ENCODE assay signal across 18 cellular contexts in genomic region chr9:81628897-81629296, GRCh38.
DNase-seq lines count a peak whose midpoint lies in the region; ATAC-seq and TF ChIP-seq lines count a peak whose summit lies in the region.
"Had no signal": no experiment of that assay in that cellular context is flagged by ENCODE, and none has a peak within 500 bp of the region (broad histone marks: within the 10 kb centered on the region; RNA-seq: fewer than 3 reads in every experiment).

No MANE protein-coding gene starts in this region.

- in situ Hi-C loops in Panc1 (cut with HindIII; ENCODE audit: low pct_unique_long_range_greater_than_20kb, low sequenced_read_pairs), result no loop called here

- H3K27me3 Mint-ChIP-seq in H9 (ENCODE audit: low read depth) (no peaks in the 10 kb centered on the region), neural crest cell (ENCODE audit: low read depth) (peaks cover 5% of the 10 kb centered on the region)
- no peaks in the 10 kb centered on the region for H3K27me3 Mint-ChIP-seq in activated naive CD8-positive, alpha-beta T cell treated with anti-CD3 and anti-CD28 coated beads for 36 hours
- H3K27me3 Mint-ChIP-seq: CD4-positive, alpha-beta T cell had no signal

- H3K9me3 ChIP-seq in H9 (ENCODE audit: control insufficient read depth, low read depth, low read length), result no peaks in the 10 kb centered on the region
- H3K9me3 ChIP-seq in Panc1 (ENCODE audit: control insufficient read depth, insufficient read depth, low read depth, low read length), result no peaks in the 10 kb centered on the region

- no peak overlapping the region for H2BK20ac ChIP-seq in H9 (ENCODE audit: low read depth, low read length, poor library complexity, severe bottlenecking)

- intact Hi-C loops in Panc1 (cut with micrococcal nuclease; ENCODE audit: unreplicated experiment), result no loop called here

- no peak overlapping the region for H3K23ac ChIP-seq in H9 (ENCODE audit: insufficient read length, low read depth, low read length)

- H3K27ac ChIP-seq in H9 (ENCODE audit: insufficient read length, low read depth, low read length), result no peak overlapping the region
- H3K27ac ChIP-seq in Panc1 (ENCODE audit: low read length), result no peak overlapping the region
- H3K27ac ChIP-seq: HL-60 had no signal

- H3K4me3 Mint-ChIP-seq in H9 (no peak overlapping the region), neural crest cell (peak overlapping the region; percentile 18)
- H3K4me3 Mint-ChIP-seq in activated naive CD8-positive, alpha-beta T cell treated with anti-CD3 and anti-CD28 coated beads for 36 hours, result no peak overlapping the region
- H3K4me3 Mint-ChIP-seq: CD4-positive, alpha-beta T cell had no signal

- no peak overlapping the region for H4K5ac ChIP-seq in H9 (ENCODE audit: insufficient read length, low read depth, low read length)

- no peaks in the 10 kb centered on the region; the same call in 1 of the 2 replicates for H3K79me2 ChIP-seq in H9 (ENCODE audit: insufficient read depth, low read length)

- no CpG with 5 or more reads among the region's 5 CpGs for WGBS in H9 (ENCODE audit: extremely low coverage, insufficient read length, low lambda C conversion rate)

- no peak overlapping the region for H4K91ac ChIP-seq in H9 (ENCODE audit: insufficient read length, low read depth, low read length)

- H3K4ac ChIP-seq in H9 (ENCODE audit: low read depth, low read length), result no peak overlapping the region

- H3K4me3 ChIP-seq in Panc1 (ENCODE audit: low read depth in 2 of 2, low read length in 2 of 2), result no peak overlapping the region
- H3K4me3 ChIP-seq: K562 had no signal

- H2AFZ ChIP-seq in H9 (ENCODE audit: low read length), result no peak overlapping the region

- H3K79me1 ChIP-seq in H9 (ENCODE audit: insufficient read depth, low read depth, low read length, poor library complexity, severe bottlenecking), result no peaks in the 10 kb centered on the region

- H3K14ac ChIP-seq in H9 (ENCODE audit: insufficient read depth, low read length), result no peak overlapping the region

- no peak overlapping the region for H3K56ac ChIP-seq in H9 (ENCODE audit: insufficient read length, low read depth, low read length)

- H3K23me2 ChIP-seq in H9 (ENCODE audit: insufficient read length, low read depth, low read length, poor library complexity, severe bottlenecking), result no peaks in the 10 kb centered on the region

- H3K27ac Mint-ChIP-seq in H9, result peak overlapping the region in 2 of 3 experiments; percentile 48 to 80; a peak in 3 of 7 replicates
- H3K27ac Mint-ChIP-seq in neural crest cell (ENCODE audit: unreplicated experiment), result no peak overlapping the region
- no peak overlapping the region for H3K27ac Mint-ChIP-seq in activated naive CD8-positive, alpha-beta T cell treated with anti-CD3 and anti-CD28 coated beads for 36 hours
- H3K27ac Mint-ChIP-seq: CD4-positive, alpha-beta T cell had no signal

- H2AK5ac ChIP-seq in H9 (ENCODE audit: insufficient read length, low read length), result no peak overlapping the region

- no TSS peak for BruUV-seq in Panc1 (replicated peaks; lab: Mats Ljungman, UMichigan)

- H3K4me1 Mint-ChIP-seq in H9 (peaks cover 32 to 33% of the 10 kb centered on the region in 2 experiments), neural crest cell (peaks cover 32% of the 10 kb centered on the region)
- no peaks in the 10 kb centered on the region for H3K4me1 Mint-ChIP-seq in activated naive CD8-positive, alpha-beta T cell treated with anti-CD3 and anti-CD28 coated beads for 36 hours

- POLR2A ChIA-PET in Panc1 (lab: Charles Lee), result no interaction called here

- H3K4me1 ChIP-seq in H9 (ENCODE audit: insufficient read depth, low read length) (peaks cover 3% of the 10 kb centered on the region; the same call in 1 of the 2 replicates), Panc1 (ENCODE audit: control insufficient read depth, insufficient read depth, low read length) (no peaks in the 10 kb centered on the region; the same call in 1 of the 2 replicates)

- no peak overlapping the region for H2BK15ac ChIP-seq in H9 (ENCODE audit: low read depth, low read length)

- no peak for DNase-seq in H9
- peak; percentile 48 for DNase-seq in Panc1 (ENCODE audit: low read depth, low spot score)
- peak; percentile 26 for DNase-seq in glomerular visceral epithelial cell (ENCODE audit: extremely low spot score)
- DNase-seq in neural crest cell (ENCODE audit: low read depth, low spot score), result no peak
- no peak for DNase-seq in SHP77 treated with DMSO at 0.1 percent for 48 hours (lab: John Stamatoyannopoulos, UW)
- DNase-seq in activated naive CD8-positive, alpha-beta T cell treated with anti-CD3 and anti-CD28 coated beads for 36 hours, result no peak
- no peak for DNase-seq in activated CD4-positive, CD25-positive, alpha-beta regulatory T cell (lab: John Stamatoyannopoulos, UW)
- DNase-seq: ACHN; AML-193; Calu3; CD4-positive, alpha-beta T cell; DMS79; NCI-H1436 treated with DMSO at 0.1 percent for 48 hours; NCI-H510A; Right ventricle myocardium superior had no signal

- no peak overlapping the region for H2BK5ac ChIP-seq in H9 (ENCODE audit: insufficient read length, low read length)

- H3T11ph ChIP-seq in H9 (ENCODE audit: low read length), result no peak overlapping the region

- no peaks in the 10 kb centered on the region for H4K20me1 ChIP-seq in H9 (ENCODE audit: control insufficient read depth, insufficient read depth, insufficient read length)

- H3K36me3 Mint-ChIP-seq in H9 (ENCODE audit: insufficient read depth in 1 of 3, low read depth in 3 of 3) (peaks cover 7 to 33% (median 23%) of the 10 kb centered on the region in 3 experiments), neural crest cell (ENCODE audit: low read depth) (peaks cover 6% of the 10 kb centered on the region)
- no peaks in the 10 kb centered on the region for H3K36me3 Mint-ChIP-seq in activated naive CD8-positive, alpha-beta T cell treated with anti-CD3 and anti-CD28 coated beads for 36 hours

- H2BK12ac ChIP-seq in H9 (ENCODE audit: insufficient read length, low read depth, low read length), result no peak overlapping the region

- H3K36me3 ChIP-seq in Panc1 (ENCODE audit: control insufficient read depth, insufficient read depth, low read length), result no peaks in the 10 kb centered on the region

- TF ChIP-seq CTCF in H9 (conservative IDR thresholded peaks at IDR 0.05) (no peak), Panc1 (IDR thresholded peaks at IDR 0.05) (no peak), neural crest cell (conservative IDR thresholded peaks at IDR 0.05) (no peak)

- ATAC-seq in Panc1, result peak; percentile 68; the same call in 1 of the 2 replicates
- ATAC-seq: HCT116, K562 had no signal

- no peak overlapping the region for H3K9ac ChIP-seq in H9 (ENCODE audit: extremely low read depth, insufficient read length, low read length)

- H3K9me3 Mint-ChIP-seq in H9, result no peaks in the 10 kb centered on the region
- no peaks in the 10 kb centered on the region for H3K9me3 Mint-ChIP-seq in neural crest cell
- no peaks in the 10 kb centered on the region for H3K9me3 Mint-ChIP-seq in activated naive CD8-positive, alpha-beta T cell treated with anti-CD3 and anti-CD28 coated beads for 36 hours
- H3K9me3 Mint-ChIP-seq: CD4-positive, alpha-beta T cell had no signal

- H4K8ac ChIP-seq in H9 (replicated peaks; ENCODE audit: insufficient read length, low read depth, low read length), result no peak overlapping the region

- no peak overlapping the region for H3K18ac ChIP-seq in H9 (ENCODE audit: insufficient read length, low read depth, low read length)

- no peak overlapping the region for H3K4me2 ChIP-seq in H9 (ENCODE audit: insufficient read depth, insufficient read length, low read length)

- CTCF ChIA-PET in Panc1 (lab: Charles Lee), result no interaction called here

- H2BK120ac ChIP-seq in H9 (ENCODE audit: low read depth, low read length, poor library complexity, severe bottlenecking), result no peak overlapping the region

- H3K27me3 ChIP-seq in H9 (ENCODE audit: insufficient read depth, low read length) (no peaks in the 10 kb centered on the region), Panc1 (ENCODE audit: control insufficient read depth, insufficient read depth, low read length) (no peaks in the 10 kb centered on the region)

Comparison
In these comparisons a context has a peak if more than half of its experiments do, and no peak if none do; other contexts are left out.
1. DNase-seq: peak in Panc1 (single experiment) and glomerular visceral epithelial cell (single experiment); none in H9 (single experiment), neural crest cell (single experiment), SHP77 treated with DMSO at 0.1 percent for 48 hours (single experiment), activated naive CD8-positive, alpha-beta T cell treated with anti-CD3 and anti-CD28 coated beads for 36 hours (single experiment) and activated CD4-positive, CD25-positive, alpha-beta regulatory T cell (0 of 4).
2. H3K27ac Mint-ChIP-seq: peak in H9 (2 of 3); none in neural crest cell (single experiment) and activated naive CD8-positive, alpha-beta T cell treated with anti-CD3 and anti-CD28 coated beads for 36 hours (single experiment).